ENCODE assay signal across 2 cellular contexts in genomic region chr1:8431028-8431427, GRCh38.
TF ChIP-seq lines count a peak whose summit lies in the region.

No MANE protein-coding gene starts in this region.

TF ChIP-seq in GM12878, 131 proteins besides CTCF, POLR2A, EP300 and RAD21 (continued from another document):
- TF ChIP-seq NKRF (conservative IDR thresholded peaks at IDR 0.05) = no peak

TF ChIP-seq in SK-N-SH treated with all-trans-retinoic acid at 6 μM for 48 hours, 23 proteins besides CTCF, POLR2A, EP300 and RAD21 (continued from another document):
- TF ChIP-seq TOX (CRISPR knock-in tag; IDR thresholded peaks at IDR 0.05; ENCODE audit: borderline replicate concordance) = no peak
